1 cellular context compared by ENCODE assay signal in genomic region chr13:114134111-114134943, GRCh38.
TF ChIP-seq lines count a peak whose summit lies in the region.

No MANE protein-coding gene starts in this region.

TF ChIP-seq in SK-N-SH, 30 proteins besides CTCF, POLR2A, EP300 and RAD21:
- TF ChIP-seq JUND (IDR thresholded peaks at IDR 0.05) (no peak), FOSL2 (IDR thresholded peaks at IDR 0.05; ENCODE audit: borderline replicate concordance, low read depth) (no peak), YY1 (IDR thresholded peaks at IDR 0.05; ENCODE audit: low read depth) (no peak), USF2 (IDR thresholded peaks at IDR 0.05; ENCODE audit: borderline replicate concordance, low read depth, low read length) (no peak), TEAD4 (IDR thresholded peaks at IDR 0.05; ENCODE audit: borderline replicate concordance, insufficient read depth) (no peak), MEF2A (IDR thresholded peaks at IDR 0.05; ENCODE audit: borderline replicate concordance, low read depth) (no peak), NFIC (IDR thresholded peaks at IDR 0.05; ENCODE audit: borderline replicate concordance) (no peak), MXI1 (IDR thresholded peaks at IDR 0.05; ENCODE audit: low read depth, low read length) (no peak), MAX (IDR thresholded peaks at IDR 0.05; ENCODE audit: low read depth) (no peak), GATA2 (CRISPR knock-in tag; IDR thresholded peaks at IDR 0.05) (no peak), EZH2phosphoT487 (IDR thresholded peaks at IDR 0.05; ENCODE audit: borderline replicate concordance, low read depth) (no peak), TAF1 (IDR thresholded peaks at IDR 0.05; ENCODE audit: borderline replicate concordance, low read depth, low read length) (no peak)
- TF ChIP-seq, protein P1, sequence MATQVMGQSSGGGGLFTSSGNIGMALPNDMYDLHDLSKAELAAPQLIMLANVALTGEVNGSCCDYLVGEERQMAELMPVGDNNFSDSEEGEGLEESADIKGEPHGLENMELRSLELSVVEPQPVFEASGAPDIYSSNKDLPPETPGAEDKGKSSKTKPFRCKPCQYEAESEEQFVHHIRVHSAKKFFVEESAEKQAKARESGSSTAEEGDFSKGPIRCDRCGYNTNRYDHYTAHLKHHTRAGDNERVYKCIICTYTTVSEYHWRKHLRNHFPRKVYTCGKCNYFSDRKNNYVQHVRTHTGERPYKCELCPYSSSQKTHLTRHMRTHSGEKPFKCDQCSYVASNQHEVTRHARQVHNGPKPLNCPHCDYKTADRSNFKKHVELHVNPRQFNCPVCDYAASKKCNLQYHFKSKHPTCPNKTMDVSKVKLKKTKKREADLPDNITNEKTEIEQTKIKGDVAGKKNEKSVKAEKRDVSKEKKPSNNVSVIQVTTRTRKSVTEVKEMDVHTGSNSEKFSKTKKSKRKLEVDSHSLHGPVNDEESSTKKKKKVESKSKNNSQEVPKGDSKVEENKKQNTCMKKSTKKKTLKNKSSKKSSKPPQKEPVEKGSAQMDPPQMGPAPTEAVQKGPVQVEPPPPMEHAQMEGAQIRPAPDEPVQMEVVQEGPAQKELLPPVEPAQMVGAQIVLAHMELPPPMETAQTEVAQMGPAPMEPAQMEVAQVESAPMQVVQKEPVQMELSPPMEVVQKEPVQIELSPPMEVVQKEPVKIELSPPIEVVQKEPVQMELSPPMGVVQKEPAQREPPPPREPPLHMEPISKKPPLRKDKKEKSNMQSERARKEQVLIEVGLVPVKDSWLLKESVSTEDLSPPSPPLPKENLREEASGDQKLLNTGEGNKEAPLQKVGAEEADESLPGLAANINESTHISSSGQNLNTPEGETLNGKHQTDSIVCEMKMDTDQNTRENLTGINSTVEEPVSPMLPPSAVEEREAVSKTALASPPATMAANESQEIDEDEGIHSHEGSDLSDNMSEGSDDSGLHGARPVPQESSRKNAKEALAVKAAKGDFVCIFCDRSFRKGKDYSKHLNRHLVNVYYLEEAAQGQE (IDR thresholded peaks at IDR 0.05; ENCODE audit: low read depth, low read length) = no peak
- TF ChIP-seq, protein P2, sequence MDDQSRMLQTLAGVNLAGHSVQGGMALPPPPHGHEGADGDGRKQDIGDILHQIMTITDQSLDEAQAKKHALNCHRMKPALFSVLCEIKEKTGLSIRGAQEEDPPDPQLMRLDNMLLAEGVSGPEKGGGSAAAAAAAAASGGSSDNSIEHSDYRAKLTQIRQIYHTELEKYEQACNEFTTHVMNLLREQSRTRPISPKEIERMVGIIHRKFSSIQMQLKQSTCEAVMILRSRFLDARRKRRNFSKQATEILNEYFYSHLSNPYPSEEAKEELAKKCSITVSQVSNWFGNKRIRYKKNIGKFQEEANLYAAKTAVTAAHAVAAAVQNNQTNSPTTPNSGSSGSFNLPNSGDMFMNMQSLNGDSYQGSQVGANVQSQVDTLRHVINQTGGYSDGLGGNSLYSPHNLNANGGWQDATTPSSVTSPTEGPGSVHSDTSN (IDR thresholded peaks at IDR 0.05) = no peak
- TF ChIP-seq, protein P3, sequence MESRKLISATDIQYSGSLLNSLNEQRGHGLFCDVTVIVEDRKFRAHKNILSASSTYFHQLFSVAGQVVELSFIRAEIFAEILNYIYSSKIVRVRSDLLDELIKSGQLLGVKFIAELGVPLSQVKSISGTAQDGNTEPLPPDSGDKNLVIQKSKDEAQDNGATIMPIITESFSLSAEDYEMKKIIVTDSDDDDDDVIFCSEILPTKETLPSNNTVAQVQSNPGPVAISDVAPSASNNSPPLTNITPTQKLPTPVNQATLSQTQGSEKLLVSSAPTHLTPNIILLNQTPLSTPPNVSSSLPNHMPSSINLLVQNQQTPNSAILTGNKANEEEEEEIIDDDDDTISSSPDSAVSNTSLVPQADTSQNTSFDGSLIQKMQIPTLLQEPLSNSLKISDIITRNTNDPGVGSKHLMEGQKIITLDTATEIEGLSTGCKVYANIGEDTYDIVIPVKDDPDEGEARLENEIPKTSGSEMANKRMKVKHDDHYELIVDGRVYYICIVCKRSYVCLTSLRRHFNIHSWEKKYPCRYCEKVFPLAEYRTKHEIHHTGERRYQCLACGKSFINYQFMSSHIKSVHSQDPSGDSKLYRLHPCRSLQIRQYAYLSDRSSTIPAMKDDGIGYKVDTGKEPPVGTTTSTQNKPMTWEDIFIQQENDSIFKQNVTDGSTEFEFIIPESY (IDR thresholded peaks at IDR 0.05; ENCODE audit: borderline replicate concordance, low read depth) = no peak
- TF ChIP-seq, protein P4, sequence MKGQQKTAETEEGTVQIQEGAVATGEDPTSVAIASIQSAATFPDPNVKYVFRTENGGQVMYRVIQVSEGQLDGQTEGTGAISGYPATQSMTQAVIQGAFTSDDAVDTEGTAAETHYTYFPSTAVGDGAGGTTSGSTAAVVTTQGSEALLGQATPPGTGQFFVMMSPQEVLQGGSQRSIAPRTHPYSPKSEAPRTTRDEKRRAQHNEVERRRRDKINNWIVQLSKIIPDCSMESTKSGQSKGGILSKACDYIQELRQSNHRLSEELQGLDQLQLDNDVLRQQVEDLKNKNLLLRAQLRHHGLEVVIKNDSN (IDR thresholded peaks at IDR 0.05; ENCODE audit: borderline replicate concordance, low read depth) = no peak
